Comparison of ENCODE assay signal across 8 cellular contexts in the genomic region with DNA sequence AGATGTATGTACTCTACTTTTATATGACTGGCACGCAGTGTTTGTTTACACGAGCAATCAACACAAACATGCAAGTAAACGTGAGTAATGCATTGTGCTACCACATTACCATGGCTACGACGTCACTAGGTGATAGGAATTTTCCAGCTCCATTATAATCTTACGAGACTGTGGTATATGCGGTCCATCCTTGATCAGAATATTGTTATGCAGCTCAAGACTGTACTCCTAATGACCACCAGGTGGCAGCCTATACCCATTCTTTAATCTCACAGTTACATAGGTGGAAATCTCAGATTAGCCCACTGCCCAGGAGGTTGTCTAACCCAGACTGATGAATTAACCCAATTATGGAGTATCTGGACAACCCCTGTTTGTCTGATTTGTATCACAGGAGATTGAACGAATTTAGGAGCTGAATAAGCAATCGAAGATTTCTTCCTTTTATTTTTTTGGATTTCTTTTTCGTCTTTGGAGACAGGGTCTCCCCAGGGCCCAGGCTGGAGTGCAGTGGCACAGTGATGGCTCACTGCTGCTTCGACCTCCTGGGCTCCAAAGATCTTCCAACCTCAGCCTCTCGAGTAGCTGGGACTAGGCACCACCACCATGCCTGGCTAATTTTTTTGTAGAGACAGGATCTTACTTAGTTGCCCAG. TPM values are rescaled to one million over a fixed set of nuclear protein-coding genes. Genes with fewer than 3 reads are reported as not detected.
A peak's percentile ranks its signal among the peaks of the same experiment; 100 is the strongest.
DNase-seq lines count a peak whose midpoint lies in the region.

No MANE protein-coding gene starts in this region.

- DNase-seq in EL (peak; percentile 59), H7 (peak; percentile 65), MV-4-11 (lab: John Stamatoyannopoulos, UW) (peak; percentile 40), SHP77 (lab: John Stamatoyannopoulos, UW) (peak; percentile 28 to 63), glomerular endothelial cell (ENCODE audit: extremely low read depth, low read depth, low spot score) (peak; percentile 42), pons (ENCODE audit: low spot score) (peak; percentile 81), mesenteric fat pad (ENCODE audit: low spot score) (no peak)
- DNase-seq in activated naive CD4-positive, alpha-beta T cell treated with anti-CD3 and anti-CD28 coated beads, Interleukin-2, amount 50 U/mL, for 16 hours: peak; percentile 39

- H3K27me3 ChIP-seq in H7 (ENCODE audit: control insufficient read depth, insufficient read depth, low read length): no peaks in the 10 kb centered on the region

- H3K36me3 ChIP-seq in H7 (replicated peaks; ENCODE audit: control insufficient read depth, insufficient read depth, low read length): no peaks in the 10 kb centered on the region

- no peak overlapping the region for H3K4me3 ChIP-seq in H7 (ENCODE audit: insufficient read depth, low read depth, low read length)

RNA-seq across cellular contexts. Expression of gene TESPA1, which starts 8.7 kb away (rescaled TPM):
- not detected in 2 replicates for total RNA-seq in H7 (2014; rRNA removed; shearing (Covaris generic))
- total RNA-seq in glomerular endothelial cell (not detected in 2 replicates), mesenteric fat pad (0.48 TPM)

RNA-seq across cellular contexts. Expression of gene NEUROD4, which starts 26.5 kb away (rescaled TPM):
- total RNA-seq in H7 (2014; rRNA removed; shearing (Covaris generic)): not detected in 2 replicates
- total RNA-seq in glomerular endothelial cell (not detected in 2 replicates), mesenteric fat pad (not detected)
